Comparison of ENCODE assay signal across 8 cellular contexts in the genomic region with DNA sequence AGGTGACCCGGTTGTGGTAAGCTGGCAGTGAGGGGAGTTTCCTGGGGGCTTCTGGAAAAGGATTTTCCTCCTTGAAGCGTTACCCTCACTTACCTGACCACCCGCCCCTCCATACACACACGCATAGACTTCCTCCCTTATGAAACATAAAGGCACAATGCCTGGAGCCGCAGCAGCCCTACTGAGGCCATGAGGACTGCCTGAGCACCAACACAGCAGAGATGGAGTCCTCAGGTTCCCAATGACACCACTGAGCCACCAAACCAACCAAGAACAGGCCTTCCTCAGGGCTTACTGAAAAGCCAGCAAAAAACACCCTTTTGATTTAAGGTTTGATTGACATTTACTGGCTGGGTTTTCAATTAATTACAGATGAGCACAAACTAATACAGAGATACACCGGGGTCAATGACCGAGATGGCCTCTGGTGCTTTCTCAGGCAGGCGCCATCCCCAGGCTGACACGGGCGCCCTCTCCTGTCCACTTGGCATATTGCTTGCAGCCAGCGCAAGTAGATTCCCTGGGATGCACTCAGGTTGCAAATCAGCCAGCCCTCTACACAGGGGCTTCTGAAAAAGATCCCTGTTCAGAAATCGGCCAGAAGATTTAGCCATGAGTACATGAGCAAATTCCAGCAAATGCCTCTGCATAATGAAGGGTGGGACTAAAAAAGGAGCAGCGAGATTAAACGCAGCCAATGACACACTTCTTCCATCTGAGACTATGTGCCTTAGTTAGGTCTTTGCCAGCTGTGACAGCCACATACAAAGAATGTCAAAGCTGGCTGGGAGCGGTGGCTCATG. TPM values are rescaled to one million over a fixed set of nuclear protein-coding genes. Genes with fewer than 3 reads are reported as not detected.
DNase-seq lines count a peak whose midpoint lies in the region; ATAC-seq and TF ChIP-seq lines count a peak whose summit lies in the region.

No MANE protein-coding gene starts in this region.

- CTCF ChIA-PET in PC-9 (lab: Charles Lee), result no interaction called here

- TF ChIP-seq EP300 in sigmoid colon (IDR thresholded peaks at IDR 0.05), result no peak

- no peaks in the 10 kb centered on the region for H3K36me3 ChIP-seq in PC-9 (ENCODE audit: low read depth)
- no peaks in the 10 kb centered on the region for H3K36me3 ChIP-seq in sigmoid colon

- TF ChIP-seq CTCF in PC-9 (conservative IDR thresholded peaks at IDR 0.05) (peak; percentile 93), sigmoid colon (IDR thresholded peaks at IDR 0.05) (peak; percentile 28 to 58 (median 56))

- no peak overlapping the region for H3K4me3 ChIP-seq in PC-9
- no peak overlapping the region for H3K4me3 ChIP-seq in sigmoid colon

- H3K27me3 ChIP-seq in PC-9 (ENCODE audit: insufficient read depth, low read depth) (no peaks in the 10 kb centered on the region), sigmoid colon (no peaks in the 10 kb centered on the region)

- no peaks in the 10 kb centered on the region for H4K20me1 ChIP-seq in PC-9 (ENCODE audit: insufficient read depth)

- intact Hi-C loops in PC-9 (cut with micrococcal nuclease; ENCODE audit: unreplicated experiment) (loop anchor here (1.0 kb wide), 1 partner anchor 47 kb away; no protein-coding TSS in a partner anchor), Right ventricle myocardium inferior (cut with DNase I) (loop anchor here (10.0 kb wide), 1 partner anchor 75 kb away; no protein-coding TSS in a partner anchor), sigmoid colon (cut with DNase I) (loop anchor here (5.0 kb wide), 1 partner anchor 43 kb away; no protein-coding TSS in a partner anchor)

- peak; percentile 63 for ATAC-seq in Right ventricle myocardium inferior
- no peak for ATAC-seq in GM18517 (IDR thresholded peaks at IDR 0.05; ENCODE audit: unreplicated experiment)

- peak overlapping the region; percentile 75 for H3K27ac ChIP-seq in PC-9
- no peak overlapping the region for H3K27ac ChIP-seq in sigmoid colon

- H3K9me2 ChIP-seq in PC-9 (ENCODE audit: insufficient read depth), result no peaks in the 10 kb centered on the region

- H2AFZ ChIP-seq in PC-9, result no peak overlapping the region

- H3K9me3 ChIP-seq in PC-9 (ENCODE audit: insufficient read depth, low read depth), result no peaks in the 10 kb centered on the region
- H3K9me3 ChIP-seq in sigmoid colon, result no peaks in the 10 kb centered on the region

- DNase-seq in NCI-H2029 treated with DMSO at 0.1 percent for 48 hours (lab: John Stamatoyannopoulos, UW) (peak; percentile 3), NCI-H2029 (lab: John Stamatoyannopoulos, UW) (no peak), PC-9 (peak; percentile 38 to 67), Right ventricle myocardium inferior (ENCODE audit: missing footprints) (peak; percentile 78), sigmoid colon (no peak), cortex of kidney (lab: John Stamatoyannopoulos, UW) (no peak)
- DNase-seq in activated naive CD4-positive, alpha-beta T cell treated with Interleukin-2 at 50 U/mL for 16 hours, result peak; percentile 59

- no peak for TF ChIP-seq POLR2A in sigmoid colon (IDR thresholded peaks at IDR 0.05)

- H3K79me2 ChIP-seq in PC-9 (ENCODE audit: low read depth), result peaks cover 75% of the 10 kb centered on the region

- POLR2A ChIA-PET in PC-9 (lab: Charles Lee; ENCODE audit: unreplicated experiment), result interaction anchor here (0.7 kb wide), 1 partner anchor 118 kb away, joined by 7 read pairs; no protein-coding TSS in a partner anchor

- no TSS peak for BruUV-seq in PC-9 (replicated peaks; lab: Mats Ljungman, UMichigan)

- peak overlapping the region; percentile 20; the same call in 1 of the 2 replicates for H3K4me2 ChIP-seq in PC-9

- WGBS in sigmoid colon, 2 donors, result 62 to 68% methylated on average over 15 of the region's 15 CpGs

- peaks cover 47% of the 10 kb centered on the region for H3F3A ChIP-seq in PC-9 (ENCODE audit: insufficient read depth, low read depth)

- H3K4me1 ChIP-seq in PC-9 (replicated peaks; ENCODE audit: insufficient read depth), result peaks cover 41% of the 10 kb centered on the region
- H3K4me1 ChIP-seq in sigmoid colon, result peaks cover 0 to 6% (median 0%) of the 10 kb centered on the region in 4 donors

RNA-seq across cellular contexts. Expression of gene OPA3, which starts 14.8 kb away (rescaled TPM):
- total RNA-seq in PC-9 (2021) (10.8 and 15.2 TPM in 2 replicates), Right ventricle myocardium inferior (24.5 TPM), sigmoid colon (1 to 10 TPM; 5.4 to 9.9 (median 8.1) TPM)
- 10 to 100 TPM in 1 of 3 donors, 1 to 10 TPM in 2; 3.0 to 11.3 (median 4.4) TPM for polyA plus RNA-seq in sigmoid colon

RNA-seq across cellular contexts. Expression of gene GPR4, which starts 32.2 kb away (rescaled TPM):
- total RNA-seq in PC-9 (2021) (not detected in 2 replicates), Right ventricle myocardium inferior (5.4 TPM), sigmoid colon (1 to 10 TPM in 1 of 4 donors, under 1 TPM in 3; 0.55 to 1.9 (median 0.85) TPM)
- polyA plus RNA-seq in sigmoid colon, result 1 to 10 TPM in 2 of 3 donors, under 1 TPM in 1; 0.46 to 1.8 (median 1.8) TPM

Comparison
In these comparisons a context has a peak if more than half of its experiments do, and no peak if none do; other contexts are left out.
1. DNase-seq: peak in NCI-H2029 treated with DMSO at 0.1 percent for 48 hours (single experiment), PC-9 (2 of 2), activated naive CD4-positive, alpha-beta T cell treated with Interleukin-2 at 50 U/mL for 16 hours (single experiment) and Right ventricle myocardium inferior (single experiment); none in NCI-H2029 (single experiment), sigmoid colon (single experiment) and cortex of kidney (single experiment).